ENCODE assay signal across 8 cellular contexts in genomic region chr15:63504247-63504978, GRCh38. TPM values are rescaled to one million over a fixed set of nuclear protein-coding genes. Genes with fewer than 3 reads are reported as not detected.
DNase-seq lines count a peak whose midpoint lies in the region; ATAC-seq and TF ChIP-seq lines count a peak whose summit lies in the region.

Gene USP3 (plus strand): TSS chr15:63504593. CDS start chr15:63504740, 147 bp downstream.

- peak within 1 kb of the TSS; percentile 85 to 97 (median 92) for H3K4me3 ChIP-seq in liver (ENCODE audit: low read depth in 1 of 3, low read length in 3 of 3)

- peaks cover 65% of the 10 kb centered on the region for H3K4me1 Mint-ChIP-seq in dendritic cell treated with granulocyte-macrophage colony-stimulating factor and Interleukin-4, amounts not matched to agents 40 ng/mL and 50 ng/mL, for 4 days (ENCODE audit: low read depth)

- TF ChIP-seq CTCF in C4-2B (conservative IDR thresholded peaks at IDR 0.05) (peak; percentile 33), liver (IDR thresholded peaks at IDR 0.05; ENCODE audit: low read depth, low read length, missing input control) (peak; percentile 21)

- no peak within 1 kb of the TSS for H3K27ac Mint-ChIP-seq in dendritic cell treated with granulocyte-macrophage colony-stimulating factor and Interleukin-4, amounts not matched to agents 40 ng/mL and 50 ng/mL, for 4 days

- H3K36me3 ChIP-seq in liver (ENCODE audit: control insufficient read depth in 4 of 4, insufficient read depth in 3 of 4, low read depth in 1 of 4, low read length in 3 of 4), result no peaks in the 10 kb centered on the region

- no peaks in the 10 kb centered on the region for H3K27me3 ChIP-seq in liver (ENCODE audit: control insufficient read depth in 4 of 4, insufficient read depth in 4 of 4, low read length in 3 of 4)

- H3K36me3 Mint-ChIP-seq in dendritic cell treated with granulocyte-macrophage colony-stimulating factor and Interleukin-4, amounts not matched to agents 40 ng/mL and 50 ng/mL, for 4 days (ENCODE audit: low read depth), result peaks cover 13% of the 10 kb centered on the region

- H3K9me3 ChIP-seq in liver (ENCODE audit: control insufficient read depth in 4 of 4, low read length in 3 of 4), result no peaks in the 10 kb centered on the region

- peak; percentile 92 for DNase-seq in NCI-H774 (lab: John Stamatoyannopoulos, UW)
- peak; percentile 89 to 91 for DNase-seq in activated CD4-positive, alpha-beta T cell treated with anti-CD3 and anti-CD28 coated beads, Interleukin-2, amount 50 U/mL, for 4 hours
- peak; percentile 90 for DNase-seq in stimulated activated CD4-positive, alpha-beta T cell treated with anti-CD3 and anti-CD28 coated beads, Interleukin-4, amount 100 ng/mL, for 1 hour

- peak within 1 kb of the TSS; percentile 94 to 97 for H3K9ac ChIP-seq in liver (ENCODE audit: low read depth in 1 of 2, low read length in 2 of 2)

- peak within 1 kb of the TSS; percentile 88 for H3K4me3 Mint-ChIP-seq in dendritic cell treated with granulocyte-macrophage colony-stimulating factor and Interleukin-4, amounts not matched to agents 40 ng/mL and 50 ng/mL, for 4 days

- intact Hi-C loops in dendritic cell treated with granulocyte-macrophage colony-stimulating factor and Interleukin-4, amounts not matched to agents 40 ng/mL and 50 ng/mL, for 4 days (cut with micrococcal nuclease), result loop anchor here (1.0 to 10.0 kb wide), 3 partner anchors 17 to 220 kb away; no protein-coding TSS in a partner anchor

- no peaks in the 10 kb centered on the region for H3K27me3 Mint-ChIP-seq in dendritic cell treated with granulocyte-macrophage colony-stimulating factor and Interleukin-4, amounts not matched to agents 40 ng/mL and 50 ng/mL, for 4 days

- peak within 1 kb of the TSS; percentile 95 for H3K27ac ChIP-seq in C4-2B
- peak within 1 kb of the TSS; percentile 98 for H3K27ac ChIP-seq in liver (ENCODE audit: low read depth in 1 of 2, low read length in 2 of 2)

- ATAC-seq in GM19372 (IDR thresholded peaks at IDR 0.05; ENCODE audit: low read depth, unreplicated experiment), result peak; percentile 44
- ATAC-seq in HG03521 (IDR thresholded peaks at IDR 0.05; ENCODE audit: unreplicated experiment), result peak; percentile 53

- H3K9me3 Mint-ChIP-seq in dendritic cell treated with granulocyte-macrophage colony-stimulating factor and Interleukin-4, amounts not matched to agents 40 ng/mL and 50 ng/mL, for 4 days, result no peaks in the 10 kb centered on the region

- WGBS in liver, result under 1% methylated on average over 88 of the region's 88 CpGs

- H3K4me1 ChIP-seq in liver (ENCODE audit: control insufficient read depth in 4 of 4, insufficient read depth in 4 of 4, low read length in 3 of 4), result peaks cover 13 to 74% (median 46%) of the 10 kb centered on the region in 4 donors

- peak in 1 of 2 donors; percentile 43 for TF ChIP-seq RAD21 in liver (IDR thresholded peaks at IDR 0.05)

TF ChIP-seq in liver, 16 proteins besides CTCF, POLR2A, EP300 and RAD21:
- TF ChIP-seq YY1 (IDR thresholded peaks at IDR 0.05), result peak; percentile 69
- no peak for TF ChIP-seq ZBTB33 (IDR thresholded peaks at IDR 0.05)
- peak; percentile 43 for TF ChIP-seq FOXA2 (IDR thresholded peaks at IDR 0.05)
- TF ChIP-seq MAX (IDR thresholded peaks at IDR 0.05), result peak; percentile 31
- TF ChIP-seq SP1 (IDR thresholded peaks at IDR 0.05), result peak; percentile 72
- TF ChIP-seq ATF3 (IDR thresholded peaks at IDR 0.05), result no peak
- TF ChIP-seq EGR1 (IDR thresholded peaks at IDR 0.05; ENCODE audit: low read depth in 2 of 2), result no peak
- peak in 1 of 2 donors; percentile 16 for TF ChIP-seq JUND (IDR thresholded peaks at IDR 0.05)
- no peak for TF ChIP-seq RXRA (IDR thresholded peaks at IDR 0.05)
- TF ChIP-seq GABPA (IDR thresholded peaks at IDR 0.05 in 1 of 2, conservative IDR thresholded peaks at IDR 0.05 in 1 of 2), result peak in 1 of 2 donors; percentile 32
- no peak for TF ChIP-seq REST (IDR thresholded peaks at IDR 0.05)
- TF ChIP-seq HNF4A (conservative IDR thresholded peaks at IDR 0.05), result peak in 1 of 2 donors; percentile 32

RNA-seq across cellular contexts. Expression of gene USP3, which starts in this region (rescaled TPM):
- 10 to 100 TPM; 17.3 to 25.4 TPM for total RNA-seq in liver
- polyA plus RNA-seq in liver, result 10 to 100 TPM in 1 of 2 donors, 1 to 10 TPM in 1; 8.5 to 12.3 TPM

Comparison
In these comparisons a context has a peak if more than half of its experiments do, and no peak if none do; other contexts are left out.
1. Peak in every context shown above with its lines: DNase-seq, ATAC-seq, H3K4me3 ChIP-seq and H3K27ac ChIP-seq.